In genomic region chr1:52558941-52559340, GRCh38 we compare ENCODE assay signal across 16 cellular contexts.
"Had no signal": no experiment of that assay in that cellular context is flagged by ENCODE, and none has a peak within 500 bp of the region (broad histone marks: within the 10 kb centered on the region; RNA-seq: fewer than 3 reads in every experiment).

No MANE protein-coding gene starts in this region.

- H3K9me3 Mint-ChIP-seq: activated CD4-positive, alpha-beta memory T cell treated with anti-CD3 and anti-CD28 coated beads, Interleukin-2, amount 10 ng/mL, durations not matched to agents 7 days and 5 days; activated T-cell treated with anti-CD3 and anti-CD28 coated beads, Interleukin-2, amount 50 U/mL, for 4 hours; neural progenitor cell had no signal

- ATAC-seq: activated T-cell treated with anti-CD3 and anti-CD28 coated beads, Interleukin-2, amount 50 U/mL, for 4 hours; gastroesophageal sphincter; heart right ventricle; left cardiac atrium; lower lobe of right lung; pancreas; sciatic nerve; stimulated activated naive CD8-positive, alpha-beta T cell treated with anti-CD3 and anti-CD28 coated beads, Interleukin-15, Interleukin-2, amounts not matched to agents 100 U/mL and 50 U/mL, for 24 hours had no signal

- H3K4me3 Mint-ChIP-seq: activated CD4-positive, alpha-beta memory T cell treated with anti-CD3 and anti-CD28 coated beads, Interleukin-2, amount 10 ng/mL, durations not matched to agents 7 days and 5 days; activated T-cell treated with anti-CD3 and anti-CD28 coated beads, Interleukin-2, amount 50 U/mL, for 4 hours; neural progenitor cell had no signal

- H3K27ac Mint-ChIP-seq: activated CD4-positive, alpha-beta memory T cell treated with anti-CD3 and anti-CD28 coated beads, Interleukin-2, amount 10 ng/mL, durations not matched to agents 7 days and 5 days had no signal

- DNase-seq: activated CD4-positive, alpha-beta memory T cell treated with anti-CD3 and anti-CD28 coated beads, Interleukin-2, amount 10 ng/mL, durations not matched to agents 7 days and 5 days; activated CD4-positive, alpha-beta T cell treated with anti-CD3 and anti-CD28 coated beads for 4 hours; activated effector memory CD4-positive, alpha-beta T cell treated with Interleukin-2 at 50 U/mL for 16 hours; activated naive CD4-positive, alpha-beta T cell treated with anti-CD3 and anti-CD28 coated beads, Interleukin-2, amount 50 U/mL, for 16 hours; activated T-cell treated with anti-CD3 and anti-CD28 coated beads, Interleukin-2, amount 50 U/mL, for 4 hours; colonic mucosa; heart right ventricle; left cardiac atrium; lower lobe of right lung; midbrain; pancreas; stimulated activated naive CD8-positive, alpha-beta T cell treated with anti-CD3 and anti-CD28 coated beads, Interleukin-15, Interleukin-2, amounts not matched to agents 100 U/mL and 50 U/mL, for 24 hours; trophoblast cell had no signal
